ENCODE assay signal across 28 cellular contexts in the genomic region with DNA sequence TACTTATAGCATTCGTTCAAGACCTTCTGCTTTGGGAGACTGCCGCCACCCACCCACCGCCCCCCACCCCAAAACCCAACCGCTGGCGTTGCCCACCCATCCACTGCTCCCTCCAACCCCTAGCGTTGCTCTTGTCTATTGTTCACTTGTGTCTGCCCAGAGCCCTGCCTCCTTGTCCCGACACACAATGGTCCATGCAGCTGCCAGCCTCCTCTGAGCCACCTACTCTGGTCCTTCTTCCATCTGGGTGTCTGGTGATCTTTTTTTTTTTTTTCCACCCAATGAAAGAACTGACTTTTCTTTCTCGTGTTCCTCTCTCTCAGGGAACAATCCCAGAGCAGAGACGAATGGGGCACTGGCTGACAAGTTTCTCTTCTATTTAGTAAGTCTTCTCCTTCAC.
DNase-seq lines count a peak whose midpoint lies in the region; ATAC-seq, FAIRE-seq and TF ChIP-seq lines count a peak whose summit lies in the region.
"Had no signal": no experiment of that assay in that cellular context is flagged by ENCODE, and none has a peak within 500 bp of the region (broad histone marks: within the 10 kb centered on the region; RNA-seq: fewer than 3 reads in every experiment).

No MANE protein-coding gene starts in this region.

- no peak for TF ChIP-seq RAD21 in H1 (IDR thresholded peaks at IDR 0.05 in 1 of 2, conservative IDR thresholded peaks at IDR 0.05 in 1 of 2; ENCODE audit: low read depth in 2 of 2, low read length in 2 of 2)

- H4K20me1 ChIP-seq in H1 (replicated peaks in 1 of 2; ENCODE audit: control insufficient read depth in 1 of 2, insufficient read depth in 2 of 2, low read length in 2 of 2) = no peaks in the 10 kb centered on the region

- no peak overlapping the region for H4K8ac ChIP-seq in H1 (ENCODE audit: extremely low read depth, insufficient read depth, low read length)

- H3K18ac ChIP-seq in H1 (ENCODE audit: extremely low read depth, low read length) = no peak overlapping the region; the same call in 1 of the 2 replicates

- H3K79me2 ChIP-seq in H1 (ENCODE audit: control insufficient read depth in 1 of 2, insufficient read depth in 2 of 2, low read length in 2 of 2) = no peaks in the 10 kb centered on the region
- H3K79me2 ChIP-seq: parathyroid adenoma had no signal

- no peak overlapping the region for H2BK120ac ChIP-seq in H1 (replicated peaks; ENCODE audit: low read depth, low read length)

- no peak overlapping the region for H3K56ac ChIP-seq in H1 (replicated peaks; ENCODE audit: insufficient read length, low read depth, low read length)

- ATAC-seq in HG02852 (IDR thresholded peaks at IDR 0.05; ENCODE audit: unreplicated experiment) (peak; percentile 0), left colon (no peak)
- ATAC-seq: natural killer cell, SK-N-SH treated with all-trans-retinoic acid at 6 μM for 48 hours had no signal

- no peak for FAIRE-seq in H1 (lab: Jason Lieb, UNC)
- FAIRE-seq: A204.1 had no signal

- H4K91ac ChIP-seq in H1 (replicated peaks; ENCODE audit: insufficient read length, low read length) = peak overlapping the region; percentile 45

- peaks cover 4% of the 10 kb centered on the region; the same call in 1 of the 2 replicates for H3K9me3 ChIP-seq in Caco-2
- peaks cover 0 to 7% of the 10 kb centered on the region in 2 experiments; a peak in 1 of 4 replicates for H3K9me3 ChIP-seq in H1 (ENCODE audit: insufficient read depth in 2 of 2, low read depth in 1 of 2, low read length in 1 of 2)
- H3K9me3 ChIP-seq: BE2C, sigmoid colon had no signal

- H3K27ac Mint-ChIP-seq in Caco-2 (ENCODE audit: unreplicated experiment) (peak overlapping the region; percentile 96), progenitor cell of endocrine pancreas (peak overlapping the region; percentile 82)
- H3K27ac Mint-ChIP-seq: activated T-helper 1 cell treated with anti-CD3 and anti-CD28 coated beads, Interleukin-12 subunit alpha, Interleukin-12 subunit beta, Interleukin-2, Interleukin-4 antibody, amounts not matched to agents 30 ng/mL and 10 ng/mL and 1 ng/mL, durations not matched to agents 14 hours and 24 hours and 36 hours; natural killer cell had no signal

- no peak for DNase-seq in Caco-2
- DNase-seq in H1 (ENCODE audit: low read depth in 1 of 2, low spot score in 2 of 2) = no peak
- DNase-seq in progenitor cell of endocrine pancreas (ENCODE audit: low spot score, unreplicated experiment) = no peak
- no peak for DNase-seq in NCI-H2029 treated with DMSO at 0.1 percent for 48 hours (lab: John Stamatoyannopoulos, UW)
- DNase-seq in left colon = no peak
- DNase-seq in NCI-H146 treated with DMSO at 0.1 percent for 48 hours (lab: John Stamatoyannopoulos, UW; ENCODE audit: unreplicated experiment) = no peak
- no peak for DNase-seq in NCI-H226
- DNase-seq: activated naive CD4-positive, alpha-beta T cell treated with anti-CD3 and anti-CD28 coated beads, Interleukin-2, amount 50 U/mL, for 16 hours; Calu3; DND-41; effector CD8-positive, alpha-beta T cell; foreskin melanocyte; IMR-90; left ventricle myocardium inferior; midbrain; natural killer cell; NCI-H2081; OCI-M1; sigmoid colon; stomach had no signal

- no peak overlapping the region for H3K14ac ChIP-seq in H1 (ENCODE audit: insufficient read length)

- TF ChIP-seq POLR2A in H1 (IDR thresholded peaks at IDR 0.05; ENCODE audit: control extremely low read depth in 1 of 2, low read depth in 2 of 2, low read length in 2 of 2) = no peak

- WGBS in H1 (ENCODE audit: extremely low coverage in 1 of 2, insufficient coverage in 1 of 2, insufficient read length in 1 of 2, insufficient replicate concordance in 2 of 2, low coverage in 1 of 2, low lambda C conversion rate in 2 of 2, missing lambda C conversion rate in 1 of 2), 2 experiments = 84% methylated on average over 6 of the region's 9 CpGs; no CpG with 5 or more reads in 1 of the 2 experiments

- no peaks in the 10 kb centered on the region for H3K27me3 ChIP-seq in Caco-2 (replicated peaks; ENCODE audit: control insufficient read depth, insufficient read depth, low read length)
- H3K27me3 ChIP-seq in H1 (replicated peaks in 1 of 4; ENCODE audit: control insufficient read depth in 3 of 4, extremely low read depth in 1 of 4, insufficient read depth in 3 of 4, low read length in 3 of 4) = no peaks in the 10 kb centered on the region
- H3K27me3 ChIP-seq: BE2C, breast epithelium, sigmoid colon, stomach, tibial nerve had no signal

- H3K4me1 ChIP-seq in Caco-2 (peaks cover 29% of the 10 kb centered on the region), H1 (replicated peaks in 1 of 4; ENCODE audit: control insufficient read depth in 3 of 4, insufficient read depth in 4 of 4, low read length in 3 of 4) (peaks cover 0 to 8% (median 6%) of the 10 kb centered on the region in 4 experiments; a peak in 3 of 7 replicates)
- H3K4me1 ChIP-seq: breast epithelium, left ventricle myocardium inferior, parathyroid adenoma, sigmoid colon, stomach had no signal

- no peak overlapping the region for H2BK15ac ChIP-seq in H1 (ENCODE audit: low read length)

- no peak overlapping the region for H3K4ac ChIP-seq in H1 (replicated peaks; ENCODE audit: insufficient read length, low read depth, low read length)

- no peak overlapping the region for H3K27ac ChIP-seq in H1 (ENCODE audit: low read depth, low read length)
- H3K27ac ChIP-seq: left ventricle myocardium inferior, parathyroid adenoma, sigmoid colon, stomach had no signal

- H3K27me3 Mint-ChIP-seq in Caco-2 (ENCODE audit: insufficient read depth, unreplicated experiment) (no peaks in the 10 kb centered on the region), progenitor cell of endocrine pancreas (peaks cover 25% of the 10 kb centered on the region)

- H3K79me1 ChIP-seq in H1 (ENCODE audit: low read depth, low read length) = no peaks in the 10 kb centered on the region

- CTCF ChIA-PET in Caco-2 (lab: Charles Lee) = interaction anchor here (1.2 to 1.4 kb wide), 3 partner anchors 218 to 335 kb away, joined by 3 to 5 read pairs (median 4); a partner anchor contains a TSS
- CTCF ChIA-PET in H1 (lab: Charles Lee; ENCODE audit: partially characterized antibody) = no interaction called here

- H4K5ac ChIP-seq in H1 (ENCODE audit: insufficient read length, low read depth, low read length) = no peak overlapping the region

- H3K23ac ChIP-seq in H1 (ENCODE audit: insufficient read length) = no peak overlapping the region

- no peaks in the 10 kb centered on the region for H3K36me3 ChIP-seq in Caco-2 (ENCODE audit: control insufficient read depth, insufficient read depth, low read length)
- no peaks in the 10 kb centered on the region; a peak in 1 of 8 replicates for H3K36me3 ChIP-seq in H1 (ENCODE audit: control insufficient read depth in 2 of 4, insufficient read depth in 4 of 4, low read length in 3 of 4)
- H3K36me3 ChIP-seq: BE2C, breast epithelium, left ventricle myocardium inferior, sigmoid colon, stomach, tibial nerve had no signal

- H3K4me3 Mint-ChIP-seq in Caco-2 (ENCODE audit: unreplicated experiment) (peak overlapping the region; percentile 73), progenitor cell of endocrine pancreas (ENCODE audit: low read depth) (no peak overlapping the region)
- H3K4me3 Mint-ChIP-seq: activated T-helper 1 cell treated with anti-CD3 and anti-CD28 coated beads, Interleukin-12 subunit alpha, Interleukin-12 subunit beta, Interleukin-2, Interleukin-4 antibody, amounts not matched to agents 30 ng/mL and 10 ng/mL and 1 ng/mL, durations not matched to agents 14 hours and 24 hours and 36 hours; natural killer cell had no signal

- H2AFZ ChIP-seq in H1 (ENCODE audit: low read length) = 0 out of 2 replicates have a peak overlapping the region, but pooled peaks have one; percentile 80
- H2AFZ ChIP-seq: parathyroid adenoma had no signal

- BruUV-seq in Caco-2 (replicated peaks; lab: Mats Ljungman, UMichigan) = no TSS peak

- H3K4me1 Mint-ChIP-seq in Caco-2 (ENCODE audit: low read depth, unreplicated experiment) (peaks cover 30% of the 10 kb centered on the region), progenitor cell of endocrine pancreas (ENCODE audit: low read depth) (peaks cover 25% of the 10 kb centered on the region)
- H3K4me1 Mint-ChIP-seq: natural killer cell had no signal

- intact Hi-C loops in Caco-2 (cut with micrococcal nuclease; ENCODE audit: unreplicated experiment) = loop anchor here (1.0 to 5.0 kb wide), 4 partner anchors 50 to 335 kb away; no protein-coding TSS in a partner anchor
- intact Hi-C loops in left colon (cut with DNase I, micrococcal nuclease) = no loop called here

- H3K9me3 Mint-ChIP-seq in Caco-2 (ENCODE audit: unreplicated experiment) (peaks cover 21% of the 10 kb centered on the region), progenitor cell of endocrine pancreas (ENCODE audit: low read depth) (peaks cover 12% of the 10 kb centered on the region)
- H3K9me3 Mint-ChIP-seq: natural killer cell had no signal

- peaks cover 8% of the 10 kb centered on the region for H3K36me3 Mint-ChIP-seq in Caco-2 (ENCODE audit: insufficient read depth, unreplicated experiment)
- peaks cover 4% of the 10 kb centered on the region for H3K36me3 Mint-ChIP-seq in progenitor cell of endocrine pancreas (ENCODE audit: insufficient read depth)
- H3K36me3 Mint-ChIP-seq: natural killer cell had no signal

- peak overlapping the region; percentile 9 to 26; a peak in 1 of 4 replicates for H3K4me2 ChIP-seq in H1 (ENCODE audit: insufficient read depth in 1 of 2, low read depth in 2 of 2, low read length in 2 of 2)

- H2AK5ac ChIP-seq in H1 (ENCODE audit: low read depth, low read length) = no peak overlapping the region

- H3K23me2 ChIP-seq in H1 (ENCODE audit: low read depth, low read length) = no peaks in the 10 kb centered on the region

- H2BK5ac ChIP-seq in H1 (ENCODE audit: low read depth, low read length) = no peak overlapping the region

- POLR2A ChIA-PET in Caco-2 (lab: Charles Lee) = interaction anchor here (1.0 to 1.2 kb wide), 3 partner anchors 205 to 303 kb away, joined by 3 to 4 read pairs (median 3); a partner anchor contains a TSS
- POLR2A ChIA-PET in H1 (lab: Charles Lee; ENCODE audit: partially characterized antibody) = no interaction called here

- TF ChIP-seq CTCF in Caco-2 (IDR thresholded peaks at IDR 0.05; ENCODE audit: insufficient read depth in 1 of 2, low read depth in 1 of 2, low read length in 1 of 2, severe bottlenecking in 1 of 2, unreplicated experiment in 1 of 2) (no peak), H1 (IDR thresholded peaks at IDR 0.05; ENCODE audit: control extremely low read depth in 1 of 3, insufficient read depth in 1 of 3, low read depth in 1 of 3, low read length in 3 of 3) (no peak), progenitor cell of endocrine pancreas (IDR thresholded peaks at IDR 0.05; ENCODE audit: unreplicated experiment) (no peak)

- no peak overlapping the region for H2BK20ac ChIP-seq in H1 (ENCODE audit: low read length)

- H3K9ac ChIP-seq in H1 (replicated peaks in 1 of 4; ENCODE audit: extremely low read depth in 1 of 4, low read depth in 3 of 4, low read length in 3 of 4) = no peak overlapping the region
- H3K9ac ChIP-seq: parathyroid adenoma had no signal

- H3K4me3 ChIP-seq in Caco-2 (ENCODE audit: low read depth, low read length) (no peak overlapping the region), H1 (ENCODE audit: extremely low read depth in 1 of 4, insufficient read depth in 2 of 4, low read depth in 3 of 4, low read length in 4 of 4) (no peak overlapping the region)
- H3K4me3 ChIP-seq: breast epithelium, left ventricle myocardium inferior, sigmoid colon, stomach, tibial nerve had no signal

- no peak overlapping the region for H2BK12ac ChIP-seq in H1 (ENCODE audit: low read depth, low read length)

- no peak for TF ChIP-seq EP300 in H1 (IDR thresholded peaks at IDR 0.05; ENCODE audit: borderline replicate concordance in 1 of 2, low read depth in 2 of 2, low read length in 2 of 2)
